Comparison of ENCODE assay signal across 9 cellular contexts in the genomic region with DNA sequence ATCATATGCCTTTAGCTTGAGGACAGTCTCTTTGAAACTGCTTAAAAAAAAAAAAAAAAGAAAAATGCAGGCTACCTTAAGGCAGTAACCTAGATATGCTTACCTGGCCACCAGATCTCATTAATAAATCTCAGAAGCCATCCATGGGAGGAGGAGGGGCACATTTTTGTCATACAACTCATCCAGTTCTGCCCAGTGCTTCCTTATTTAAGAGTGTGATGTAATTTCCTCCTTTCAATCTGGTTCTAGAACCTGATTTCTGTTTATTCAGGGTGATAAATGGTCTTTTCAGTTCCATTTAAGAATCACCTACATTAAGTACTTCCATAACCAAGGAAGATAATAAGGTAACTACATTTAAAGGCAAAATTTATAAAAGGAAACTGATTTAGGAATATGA. TPM values are rescaled to one million over a fixed set of nuclear protein-coding genes. Genes with fewer than 3 reads are reported as not detected.
A peak's percentile ranks its signal among the peaks of the same experiment; 100 is the strongest.
DNase-seq lines count a peak whose midpoint lies in the region; ATAC-seq and TF ChIP-seq lines count a peak whose summit lies in the region.
"Had no signal": no experiment of that assay in that cellular context is flagged by ENCODE, and none has a peak within 500 bp of the region (broad histone marks: within the 10 kb centered on the region; RNA-seq: fewer than 3 reads in every experiment).

No MANE protein-coding gene starts in this region.

- peak overlapping the region; percentile 75 to 99 for H3K4me3 ChIP-seq in Panc1 (ENCODE audit: low read depth in 2 of 2, low read length in 2 of 2)
- H3K4me3 ChIP-seq in fibroblast of lung (replicated peaks in 1 of 4; ENCODE audit: control extremely low read depth in 1 of 4, insufficient read depth in 1 of 4, low read depth in 3 of 4, low read length in 4 of 4) = no peak overlapping the region

- no peaks in the 10 kb centered on the region for H3K27me3 Mint-ChIP-seq in progenitor cell of endocrine pancreas

- H3K4me1 ChIP-seq in Panc1 (ENCODE audit: control insufficient read depth, insufficient read depth, low read length) = peaks cover 57% of the 10 kb centered on the region
- H3K4me1 ChIP-seq in fibroblast of lung (ENCODE audit: control insufficient read depth, extremely low read depth, insufficient read depth, low read length) = peaks cover 31% of the 10 kb centered on the region

- peaks cover 48% of the 10 kb centered on the region for H3K36me3 ChIP-seq in Panc1 (ENCODE audit: control insufficient read depth, insufficient read depth, low read length)
- H3K36me3 ChIP-seq in fibroblast of lung (ENCODE audit: control insufficient read depth, insufficient read depth, low read length) = no peaks in the 10 kb centered on the region

- BruUV-seq in Panc1 (replicated peaks; lab: Mats Ljungman, UMichigan) = no TSS peak

- H3K79me2 ChIP-seq in fibroblast of lung (ENCODE audit: control insufficient read depth, insufficient read depth, low read length) = peaks cover 93% of the 10 kb centered on the region

- no peaks in the 10 kb centered on the region for H3K27me3 ChIP-seq in Panc1 (ENCODE audit: control insufficient read depth, insufficient read depth, low read length)
- no peaks in the 10 kb centered on the region for H3K27me3 ChIP-seq in fibroblast of lung (ENCODE audit: control insufficient read depth, insufficient read depth, low read length)

- TF ChIP-seq CTCF in Panc1 (IDR thresholded peaks at IDR 0.05) (no peak), fibroblast of lung (conservative IDR thresholded peaks at IDR 0.05 in 1 of 2, IDR thresholded peaks at IDR 0.05 in 1 of 2; ENCODE audit: low read depth in 1 of 2, low read length in 2 of 2) (no peak), progenitor cell of endocrine pancreas (IDR thresholded peaks at IDR 0.05; ENCODE audit: unreplicated experiment) (no peak)

- H3K9me3 ChIP-seq in Panc1 (ENCODE audit: control insufficient read depth, insufficient read depth, low read depth, low read length) (no peaks in the 10 kb centered on the region), fibroblast of lung (ENCODE audit: control insufficient read depth, insufficient read depth, low read depth, low read length) (no peaks in the 10 kb centered on the region)

- ATAC-seq in Panc1 = no peak
- no peak for ATAC-seq in GM21515 (IDR thresholded peaks at IDR 0.05; ENCODE audit: unreplicated experiment)
- ATAC-seq in HG02973 (IDR thresholded peaks at IDR 0.05; ENCODE audit: unreplicated experiment) = no peak

- peaks cover 84% of the 10 kb centered on the region for H3K4me1 Mint-ChIP-seq in progenitor cell of endocrine pancreas (ENCODE audit: low read depth)

- intact Hi-C loops in Panc1 (cut with micrococcal nuclease; ENCODE audit: unreplicated experiment) = loop anchor here (10.0 kb wide), 1 partner anchor 175 kb away; no protein-coding TSS in a partner anchor

- H4K20me1 ChIP-seq in fibroblast of lung (ENCODE audit: control insufficient read depth, extremely low read depth, insufficient read depth, low read length) = peaks cover under 1% of the 10 kb centered on the region

- in situ Hi-C loops in Panc1 (cut with HindIII; ENCODE audit: low pct_unique_long_range_greater_than_20kb, low sequenced_read_pairs) = no loop called here

- H3K4me2 ChIP-seq in fibroblast of lung (ENCODE audit: extremely low read depth, insufficient read depth, low read length) = peak overlapping the region; percentile 27

- H3K4me3 Mint-ChIP-seq in progenitor cell of endocrine pancreas (ENCODE audit: low read depth) = peak overlapping the region; percentile 16

- H3K27ac ChIP-seq in Panc1 (ENCODE audit: low read length) = peak overlapping the region; percentile 99
- no peak overlapping the region for H3K27ac ChIP-seq in fibroblast of lung (ENCODE audit: insufficient read depth, low read length)

- no peaks in the 10 kb centered on the region for H3K9me3 Mint-ChIP-seq in progenitor cell of endocrine pancreas (ENCODE audit: low read depth)

- peak overlapping the region; percentile 77 for H3K27ac Mint-ChIP-seq in progenitor cell of endocrine pancreas

- no peak overlapping the region for H2AFZ ChIP-seq in fibroblast of lung (ENCODE audit: low read length)

- CTCF ChIA-PET in Panc1 (lab: Charles Lee) = interaction anchor here (1.5 kb wide), 1 partner anchor 294 kb away, joined by 4 read pairs; no protein-coding TSS in a partner anchor

- POLR2A ChIA-PET in Panc1 (lab: Charles Lee) = interaction anchor here (0.5 to 1.0 kb wide), 6 partner anchors 55 to 880 kb away, joined by 3 to 11 read pairs (median 3); no protein-coding TSS in a partner anchor

- H3K36me3 Mint-ChIP-seq in progenitor cell of endocrine pancreas (ENCODE audit: insufficient read depth) = peaks cover 5% of the 10 kb centered on the region

- no peak overlapping the region for H3K9ac ChIP-seq in fibroblast of lung (ENCODE audit: insufficient read depth, low read length)

- DNase-seq in GM03348 (ENCODE audit: low spot score) (peak; percentile 29), Panc1 (ENCODE audit: low read depth, low spot score) (no peak), fibroblast of lung (ENCODE audit: low read depth in 2 of 2) (peak; percentile 42 to 81), progenitor cell of endocrine pancreas (ENCODE audit: low spot score, unreplicated experiment) (no peak), NCI-H2107 (lab: John Stamatoyannopoulos, UW) (no peak), UCSD-AML1 (lab: John Stamatoyannopoulos, UW; ENCODE audit: unreplicated experiment) (no peak)
- DNase-seq: activated T-cell treated with anti-CD3 and anti-CD28 coated beads, Interleukin-2, amount 50 U/mL, for 1 hour had no signal

RNA-seq across cellular contexts. Expression of gene ERRFI1, which starts 6.1 kb away (rescaled TPM):
- total RNA-seq in Panc1 (2021; ENCODE audit: unreplicated experiment) (299 TPM), fibroblast of lung (46.2 and 53.9 TPM in 2 replicates), progenitor cell of endocrine pancreas (138 and 139 TPM in 2 replicates)
- 276 TPM for polyA plus RNA-seq in Panc1 (2012; ENCODE audit: insufficient read length)
- polyA plus RNA-seq in fibroblast of lung = 78.2 and 105 TPM in 2 replicates
- 41.8 and 52.6 TPM in 2 replicates for polyA plus RNA-seq in fibroblast of lung (2012)
- 8.9 and 27.3 TPM in 2 replicates for polyA minus RNA-seq in fibroblast of lung (ENCODE audit: low replicate concordance)

RNA-seq across cellular contexts. Expression of gene PARK7, which starts 58.5 kb away (rescaled TPM):
- total RNA-seq in Panc1 (2021; ENCODE audit: unreplicated experiment) = 448 TPM
- polyA plus RNA-seq in Panc1 (2012; ENCODE audit: insufficient read length) = 436 TPM
- 251 and 264 TPM in 2 replicates for total RNA-seq in fibroblast of lung
- 513 and 651 TPM in 2 replicates for polyA plus RNA-seq in fibroblast of lung
- polyA plus RNA-seq in fibroblast of lung (2012) = 461 and 544 TPM in 2 replicates
- 22.8 and 26.5 TPM in 2 replicates for polyA minus RNA-seq in fibroblast of lung (ENCODE audit: low replicate concordance)
- total RNA-seq in progenitor cell of endocrine pancreas = 218 and 229 TPM in 2 replicates

Comparison
In these comparisons a context has a peak if more than half of its experiments do, and no peak if none do; other contexts are left out.
1. DNase-seq: peak in GM03348 (single experiment) and fibroblast of lung (2 of 2); none in Panc1 (single experiment), progenitor cell of endocrine pancreas (single experiment), NCI-H2107 (single experiment) and UCSD-AML1 (single experiment).
2. H3K4me3 ChIP-seq: peak in Panc1 (2 of 2); none in fibroblast of lung (0 of 4).